In genomic region chr7:70789481-70790214, GRCh38 we compare ENCODE assay signal across 22 cellular contexts.
DNase-seq lines count a peak whose midpoint lies in the region; ATAC-seq and TF ChIP-seq lines count a peak whose summit lies in the region.
"Had no signal": no experiment of that assay in that cellular context is flagged by ENCODE, and none has a peak within 500 bp of the region (broad histone marks: within the 10 kb centered on the region; RNA-seq: fewer than 3 reads in every experiment).

No MANE protein-coding gene starts in this region.

- ATAC-seq in GM23338 (peak; percentile 8), HG03457 (IDR thresholded peaks at IDR 0.05; ENCODE audit: unreplicated experiment) (no peak)

- no peak overlapping the region for H3K27ac Mint-ChIP-seq in GM23338
- peak overlapping the region; percentile 22 for H3K27ac Mint-ChIP-seq in endothelial cell (ENCODE audit: unreplicated experiment)
- H3K27ac Mint-ChIP-seq in nephron progenitor cell = peak overlapping the region; percentile 8

- peaks cover 31% of the 10 kb centered on the region for H3K36me3 ChIP-seq in GM23338 (ENCODE audit: insufficient read depth)
- H3K36me3 ChIP-seq: HAP-1 had no signal

- no peak overlapping the region for H3K4me3 ChIP-seq in GM23338
- H3K4me3 ChIP-seq in coronary artery = no peak overlapping the region
- H3K4me3 ChIP-seq: HAP-1 had no signal

- no peak for TF ChIP-seq CTCF in GM23338 (conservative IDR thresholded peaks at IDR 0.05; ENCODE audit: low read depth in 2 of 2)
- TF ChIP-seq CTCF in VCaP (conservative IDR thresholded peaks at IDR 0.05) = no peak
- no peak for TF ChIP-seq CTCF in endothelial cell (IDR thresholded peaks at IDR 0.05; ENCODE audit: unreplicated experiment)
- TF ChIP-seq CTCF in nephron progenitor cell (IDR thresholded peaks at IDR 0.05) = no peak
- no peak for TF ChIP-seq CTCF in coronary artery (IDR thresholded peaks at IDR 0.05)

- H3K27ac ChIP-seq in GM23338 (ENCODE audit: low read depth) (no peak overlapping the region), VCaP (peak overlapping the region; percentile 76), caudate nucleus (ENCODE audit: low read depth, low read length) (no peak overlapping the region), coronary artery (no peak overlapping the region)
- H3K27ac ChIP-seq: KMS-11, RWPE1 had no signal

- no peaks in the 10 kb centered on the region for H3K4me1 Mint-ChIP-seq in GM23338
- peaks cover 7% of the 10 kb centered on the region for H3K4me1 Mint-ChIP-seq in endothelial cell (ENCODE audit: unreplicated experiment)
- peaks cover 5% of the 10 kb centered on the region for H3K4me1 Mint-ChIP-seq in nephron progenitor cell

- H3K4me2 ChIP-seq in GM23338 = no peak overlapping the region
- H3K4me2 ChIP-seq: KMS-11 had no signal

- DNase-seq in GM23338 (ENCODE audit: low spot score) (no peak), endothelial cell (ENCODE audit: low spot score) (no peak), nephron progenitor cell (no peak), mucosa of gallbladder (ENCODE audit: low spot score) (no peak), caudate nucleus (lab: John Stamatoyannopoulos, UW) (no peak), coronary artery (ENCODE audit: low spot score) (no peak)
- DNase-seq: CD4-positive, CD25-positive, alpha-beta regulatory T cell; COR-L47; DMS79; IMR-90; NCI-H1092 treated with DMSO at 0.1 percent for 48 hours; NCI-H1436 treated with DMSO at 0.1 percent for 48 hours; NCI-H2029; NCI-H2227 treated with DMSO at 0.1 percent for 48 hours; NCI-H510A treated with DMSO at 0.1 percent for 48 hours; NCI-H748 treated with DMSO at 0.1 percent for 48 hours; SHP77 treated with DMSO at 0.1 percent for 48 hours had no signal

- no peaks in the 10 kb centered on the region for H3K9me2 ChIP-seq in GM23338 (ENCODE audit: insufficient read depth)

- H2AFZ ChIP-seq in GM23338 = no peak overlapping the region

- H3K4me3 Mint-ChIP-seq in GM23338 (no peak overlapping the region), endothelial cell (ENCODE audit: unreplicated experiment) (peak overlapping the region; percentile 68), nephron progenitor cell (no peak overlapping the region)
- H3K4me3 Mint-ChIP-seq: CD4-positive, CD25-positive, alpha-beta regulatory T cell had no signal

- H3K36me3 Mint-ChIP-seq in GM23338 (ENCODE audit: low read depth) (peaks cover 86% of the 10 kb centered on the region), endothelial cell (ENCODE audit: low read depth, unreplicated experiment) (peaks cover 72% of the 10 kb centered on the region), nephron progenitor cell (ENCODE audit: low read depth) (peaks cover 97% of the 10 kb centered on the region)
- H3K36me3 Mint-ChIP-seq: CD4-positive, CD25-positive, alpha-beta regulatory T cell had no signal

- H3F3A ChIP-seq in GM23338 (replicated peaks; ENCODE audit: low read depth) = 0 out of 2 replicates have a peak, but pooled peaks cover 5% of the 10 kb centered on the region

- H3K27me3 Mint-ChIP-seq in GM23338 (ENCODE audit: insufficient read depth, low read depth, poor library complexity) (peaks cover 3% of the 10 kb centered on the region), endothelial cell (ENCODE audit: unreplicated experiment) (peaks cover 14% of the 10 kb centered on the region), nephron progenitor cell (ENCODE audit: low read depth, poor library complexity) (no peaks in the 10 kb centered on the region)
- H3K27me3 Mint-ChIP-seq: CD4-positive, CD25-positive, alpha-beta regulatory T cell had no signal

- H3K4me1 ChIP-seq in GM23338 (ENCODE audit: insufficient read depth) = no peaks in the 10 kb centered on the region

- no peaks in the 10 kb centered on the region for H3K79me2 ChIP-seq in GM23338 (replicated peaks; ENCODE audit: insufficient read depth)

- H3K9me3 Mint-ChIP-seq in GM23338 = no peaks in the 10 kb centered on the region
- no peaks in the 10 kb centered on the region for H3K9me3 Mint-ChIP-seq in endothelial cell (ENCODE audit: unreplicated experiment)
- no peaks in the 10 kb centered on the region for H3K9me3 Mint-ChIP-seq in nephron progenitor cell

- no peaks in the 10 kb centered on the region for H3K27me3 ChIP-seq in GM23338 (ENCODE audit: insufficient read depth)

- H4K20me1 ChIP-seq in GM23338 (replicated peaks; ENCODE audit: insufficient read depth) = peaks cover 3% of the 10 kb centered on the region

TF ChIP-seq in GM23338, 12 proteins besides CTCF, POLR2A, EP300 and RAD21:
- TF ChIP-seq NANOG (IDR thresholded peaks at IDR 0.05; ENCODE audit: borderline replicate concordance) = no peak
- no peak for TF ChIP-seq POLR2AphosphoS5 (IDR thresholded peaks at IDR 0.05; ENCODE audit: low read depth)
- TF ChIP-seq ZNF114 (CRISPR knock-in tag; IDR thresholded peaks at IDR 0.05) = no peak
- no peak for TF ChIP-seq EZH2 (IDR thresholded peaks at IDR 0.05; ENCODE audit: low read depth, unreplicated experiment)
